In the genomic region with DNA sequence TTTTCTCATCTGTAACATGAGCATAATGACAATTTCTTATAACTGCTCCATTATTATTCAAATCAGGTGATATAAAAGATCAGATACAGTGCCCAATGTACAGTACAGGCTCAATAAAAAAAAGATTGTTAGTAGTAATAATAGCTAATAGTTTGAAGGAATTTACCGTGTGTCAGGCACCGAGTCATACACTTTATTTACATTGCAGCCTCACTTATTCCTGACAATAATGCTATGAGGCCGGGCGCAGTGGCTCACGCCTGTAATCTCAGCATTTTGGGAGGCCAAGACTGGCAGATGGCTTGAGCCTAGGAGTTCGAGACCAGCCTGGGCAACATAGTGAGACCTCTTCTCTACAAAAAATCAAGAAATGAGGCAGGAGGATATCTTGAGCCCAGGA, we compare ENCODE assay signal across 15 cellular contexts. TPM values are rescaled to one million over a fixed set of nuclear protein-coding genes. Genes with fewer than 3 reads are reported as not detected.
DNase-seq lines count a peak whose midpoint lies in the region; ATAC-seq and TF ChIP-seq lines count a peak whose summit lies in the region.
"Had no signal": no experiment of that assay in that cellular context is flagged by ENCODE, and none has a peak within 500 bp of the region (broad histone marks: within the 10 kb centered on the region; RNA-seq: fewer than 3 reads in every experiment).

No MANE protein-coding gene starts in this region.

- H3K9me3 ChIP-seq in AG04450 (ENCODE audit: control insufficient read depth, insufficient read depth, low read length) (no peaks in the 10 kb centered on the region), RWPE2 (ENCODE audit: severe bottlenecking) (no peaks in the 10 kb centered on the region), osteoblast (ENCODE audit: low read depth, low read length) (no peaks in the 10 kb centered on the region), body of pancreas (no peaks in the 10 kb centered on the region), SJCRH30 (replicated peaks) (no peaks in the 10 kb centered on the region)

- H3K4me3 ChIP-seq in AG04450 (ENCODE audit: low read depth, low read length) (no peak overlapping the region), RWPE2 (ENCODE audit: severe bottlenecking) (no peak overlapping the region), coronary artery (no peak overlapping the region), osteoblast (ENCODE audit: insufficient read depth, low read length) (no peak overlapping the region), body of pancreas (no peak overlapping the region), SJCRH30 (no peak overlapping the region)
- H3K4me3 ChIP-seq: GM23338 had no signal

- DNase-seq in AG04450 (ENCODE audit: low read depth, low spot score) (no peak), RWPE2 (ENCODE audit: low spot score) (no peak), coronary artery (ENCODE audit: low spot score) (no peak), osteoblast (ENCODE audit: insufficient read length, low spot score, missing footprints) (peak; percentile 53), body of pancreas (no peak), SJCRH30 (no peak)
- DNase-seq in activated naive CD4-positive, alpha-beta T cell (lab: John Stamatoyannopoulos, UW) = no peak
- DNase-seq: CD4-positive, CD25-positive, alpha-beta regulatory T cell; KG1; NCI-H1105; NCI-H187; NCI-H2171; NCI-H510A had no signal

- H3K79me2 ChIP-seq in osteoblast (ENCODE audit: insufficient read depth, low read length) = no peaks in the 10 kb centered on the region

- H3K36me3 ChIP-seq in RWPE2 (ENCODE audit: low read depth) (no peaks in the 10 kb centered on the region), osteoblast (ENCODE audit: insufficient read depth, low read length) (no peaks in the 10 kb centered on the region), body of pancreas (replicated peaks in 1 of 2; ENCODE audit: insufficient read depth in 1 of 2, low read depth in 2 of 2) (no peaks in the 10 kb centered on the region), SJCRH30 (no peaks in the 10 kb centered on the region)

- TF ChIP-seq CTCF in AG04450 (IDR thresholded peaks at IDR 0.05; ENCODE audit: low read depth, low read length) = no peak
- no peak for TF ChIP-seq CTCF in RWPE2 (IDR thresholded peaks at IDR 0.05; ENCODE audit: poor library complexity, severe bottlenecking)
- no peak for TF ChIP-seq CTCF in coronary artery (IDR thresholded peaks at IDR 0.05)
- TF ChIP-seq CTCF in osteoblast (IDR thresholded peaks at IDR 0.05; ENCODE audit: extremely low read depth, low read depth, low read length) = no peak
- TF ChIP-seq CTCF in body of pancreas (IDR thresholded peaks at IDR 0.05) = no peak

- 88 to 93% methylated on average over 2 to 4 of the region's 6 CpGs for WGBS in body of pancreas, 2 donors

- ATAC-seq in RWPE2 (ENCODE audit: low read depth) (peak; percentile 31; the same call in 1 of the 3 replicates), body of pancreas (no peak), GM18511 (IDR thresholded peaks at IDR 0.05; ENCODE audit: unreplicated experiment) (no peak)
- ATAC-seq: GM23338 had no signal

- H3K27me3 ChIP-seq in AG04450 (ENCODE audit: control insufficient read depth, insufficient read depth, low read length) (no peaks in the 10 kb centered on the region), RWPE2 (ENCODE audit: insufficient read depth, poor library complexity, severe bottlenecking) (no peaks in the 10 kb centered on the region), osteoblast (ENCODE audit: insufficient read depth, low read length) (no peaks in the 10 kb centered on the region), body of pancreas (no peaks in the 10 kb centered on the region), SJCRH30 (no peaks in the 10 kb centered on the region)

- POLR2A ChIA-PET in AG04450 (lab: Yijun Ruan, JAX) = no interaction called here

- CTCF ChIA-PET in AG04450 (lab: Charles Lee) = no interaction called here

- intact Hi-C loops in body of pancreas (cut with DNase I) = no loop called here

- H2AFZ ChIP-seq in osteoblast (ENCODE audit: low read length) = no peak overlapping the region
- H2AFZ ChIP-seq: GM23338 had no signal

- H3K4me1 ChIP-seq in RWPE2 (ENCODE audit: insufficient read depth, poor library complexity, severe bottlenecking) (peaks cover 7% of the 10 kb centered on the region), osteoblast (ENCODE audit: insufficient read depth, low read length) (peaks cover 35% of the 10 kb centered on the region), body of pancreas (no peaks in the 10 kb centered on the region), SJCRH30 (no peaks in the 10 kb centered on the region)

- TF ChIP-seq POLR2A in body of pancreas (IDR thresholded peaks at IDR 0.05) = no peak

- H4K20me1 ChIP-seq in osteoblast (ENCODE audit: insufficient read depth, low read length) = no peaks in the 10 kb centered on the region

- H3K4me2 ChIP-seq in osteoblast (ENCODE audit: insufficient read depth, low read length) = no peak overlapping the region
- H3K4me2 ChIP-seq: GM23338 had no signal

- H3K27ac ChIP-seq in AG04450 (ENCODE audit: low read depth, low read length) (peak overlapping the region; percentile 77), RWPE2 (ENCODE audit: poor library complexity, severe bottlenecking) (peak overlapping the region; percentile 58), coronary artery (peak overlapping the region; percentile 58 to 79), osteoblast (ENCODE audit: low read depth, low read length) (peak overlapping the region; percentile 55), body of pancreas (no peak overlapping the region), SJCRH30 (no peak overlapping the region)

RNA-seq across cellular contexts. Expression of gene MAP7D3, which starts 10.1 kb away (rescaled TPM):
- polyA plus RNA-seq in AG04450 (2011; rRNA removed) = 12.4 and 16.6 TPM in 2 replicates
- polyA minus RNA-seq in AG04450 (2011; rRNA and poly(A)+ RNA removed) = 14.7 and 17.3 TPM in 2 replicates
- total RNA-seq in osteoblast = 19.2 and 23.6 TPM in 2 replicates
- total RNA-seq in body of pancreas = 10 to 100 TPM in 1 of 2 donors, 1 to 10 TPM in 1; 6.7 to 12.2 TPM
- 15.5 and 17.6 TPM in 2 replicates for total RNA-seq in SJCRH30 (2014; rRNA removed; shearing (Covaris generic))

RNA-seq across cellular contexts. Expression of gene ADGRG4, which starts 39.4 kb away (rescaled TPM):
- not detected in 2 replicates for polyA plus RNA-seq in AG04450 (2011; rRNA removed)
- polyA minus RNA-seq in AG04450 (2011; rRNA and poly(A)+ RNA removed) = not detected in 2 replicates
- total RNA-seq in osteoblast (not detected in 2 replicates), body of pancreas (not detected)
- total RNA-seq in SJCRH30 (2014; rRNA removed; shearing (Covaris generic)) = not detected in 2 replicates
- total RNA-seq: CD4-positive, CD25-positive, alpha-beta regulatory T cell; GM23338 had no signal
- polyA plus RNA-seq: CD4-positive, CD25-positive, alpha-beta regulatory T cell; GM23338 had no signal

Comparison
In these comparisons a context has a peak if more than half of its experiments do, and no peak if none do; other contexts are left out.
1. H3K27ac ChIP-seq: peak in AG04450 (single experiment), RWPE2 (single experiment), coronary artery (2 of 2) and osteoblast (single experiment); none in body of pancreas (0 of 4) and SJCRH30 (single experiment).